In genomic region chr3:146247906-146248305, GRCh38 we compare ENCODE assay signal across 18 cellular contexts. TPM values are rescaled to one million over a fixed set of nuclear protein-coding genes. Genes with fewer than 3 reads are reported as not detected.
"Had no signal": no experiment of that assay in that cellular context is flagged by ENCODE, and none has a peak within 500 bp of the region (broad histone marks: within the 10 kb centered on the region; RNA-seq: fewer than 3 reads in every experiment).

No MANE protein-coding gene starts in this region.

- H3K36me3 Mint-ChIP-seq: immature natural killer cell, T-cell, type B pancreatic cell had no signal

- H3K27me3 ChIP-seq: cardiac muscle cell, esophagus squamous epithelium, pancreas had no signal

- ATAC-seq: activated T-helper 17 cell treated with anti-CD3 and anti-CD28 coated beads, Interleukin-2, amount 50 U/mL, for 72 hours; heart left ventricle; left cardiac atrium; mucosa of descending colon; naive thymus-derived CD4-positive, alpha-beta T cell; pancreas; T-cell had no signal

- H3K27ac Mint-ChIP-seq: activated T-helper 17 cell treated with anti-CD3 and anti-CD28 coated beads, Interleukin-2, amount 50 U/mL, for 72 hours; immature natural killer cell; naive thymus-derived CD4-positive, alpha-beta T cell; T-cell; type B pancreatic cell had no signal

- DNase-seq: activated CD4-positive, CD25-positive, alpha-beta regulatory T cell treated with anti-CD3 and anti-CD28 coated beads, Interleukin-2, amount 50 U/mL, for 72 hours; activated naive CD4-positive, alpha-beta T cell treated with Interleukin-2 at 50 U/mL for 16 hours; activated T-cell treated with anti-CD3 and anti-CD28 coated beads for 4 hours; esophagus squamous epithelium; heart left ventricle; immature natural killer cell; left cardiac atrium; mucosa of descending colon; naive thymus-derived CD4-positive, alpha-beta T cell; pancreas; stimulated activated CD4-positive, alpha-beta T cell treated with anti-CD3 and anti-CD28 coated beads, Interleukin-12 subunit alpha, Interleukin-12 subunit beta, amount 100 ng/mL, for 4 hours; stimulated activated CD4-positive, alpha-beta T cell treated with anti-CD3 and anti-CD28 coated beads, Interleukin-2, amount 100 ng/mL, for 24 hours; T-cell; T1000 had no signal

- H3K36me3 ChIP-seq: cardiac muscle cell, heart left ventricle, pancreas had no signal

- H3K9me3 ChIP-seq: esophagus squamous epithelium, mucosa of descending colon, pancreas had no signal

- H3K9me3 Mint-ChIP-seq: activated T-helper 17 cell treated with anti-CD3 and anti-CD28 coated beads, Interleukin-2, amount 50 U/mL, for 72 hours; T-cell had no signal

- H3K4me1 Mint-ChIP-seq: activated T-helper 17 cell treated with anti-CD3 and anti-CD28 coated beads, Interleukin-2, amount 50 U/mL, for 72 hours had no signal

- H3K27ac ChIP-seq: cardiac muscle cell, pancreas had no signal

- H3K4me3 ChIP-seq: cardiac muscle cell, mucosa of descending colon had no signal

- H3K4me3 Mint-ChIP-seq: activated T-helper 17 cell treated with anti-CD3 and anti-CD28 coated beads, Interleukin-2, amount 50 U/mL, for 72 hours; immature natural killer cell; naive thymus-derived CD4-positive, alpha-beta T cell; T-cell; type B pancreatic cell had no signal

RNA-seq across cellular contexts. Expression of gene PLSCR4, which starts 3.0 kb away (rescaled TPM):
- total RNA-seq: activated CD8-positive, alpha-beta memory T cell treated with anti-CD3 and anti-CD28 coated beads for 36 hours; activated T-helper 17 cell treated with anti-CD3 and anti-CD28 coated beads, Interleukin-2, amount 50 U/mL, for 72 hours had no signal
- polyA plus RNA-seq: naive thymus-derived CD4-positive, alpha-beta T cell had no signal
